Comparison of ENCODE assay signal across 8 cellular contexts in genomic region chr11:69101100-69101791, GRCh38. TPM values are rescaled to one million over a fixed set of nuclear protein-coding genes. Genes with fewer than 3 reads are reported as not detected.
DNase-seq lines count a peak whose midpoint lies in the region; FAIRE-seq and TF ChIP-seq lines count a peak whose summit lies in the region.

No MANE protein-coding gene starts in this region.

- no peaks in the 10 kb centered on the region for H3K9me1 ChIP-seq in keratinocyte (ENCODE audit: control insufficient read depth, extremely low read depth, insufficient read depth, low read length)

- no peaks in the 10 kb centered on the region for H3K27me3 Mint-ChIP-seq in MCF 10A (ENCODE audit: insufficient read depth, unreplicated experiment)

- no peaks in the 10 kb centered on the region for H3K36me3 ChIP-seq in keratinocyte (ENCODE audit: control insufficient read depth in 2 of 2, extremely low read depth in 1 of 2, insufficient read depth in 2 of 2, low read length in 2 of 2)

- H3K4me3 ChIP-seq in AG09309 (ENCODE audit: control insufficient read depth, low read depth, low read length), result no peak overlapping the region
- no peak overlapping the region for H3K4me3 ChIP-seq in WI38 (ENCODE audit: low read depth, low read length)
- H3K4me3 ChIP-seq in keratinocyte (ENCODE audit: control insufficient read depth in 2 of 3, extremely low read depth in 1 of 3, insufficient read depth in 2 of 3, low read depth in 1 of 3, low read length in 3 of 3), result no peak overlapping the region

- dilution Hi-C loops in keratinocyte (cut with MboI; ENCODE audit: extremely low pct_ligation_motif_present, low sequenced_read_pairs), result loop anchor here (25.0 kb wide), 1 partner anchor 136 kb away; no protein-coding TSS in a partner anchor

- peaks cover 6% of the 10 kb centered on the region for H3K4me1 Mint-ChIP-seq in MCF 10A (ENCODE audit: insufficient read depth, unreplicated experiment)

- H3K79me2 ChIP-seq in keratinocyte (ENCODE audit: control insufficient read depth, insufficient read depth, low read length), result no peaks in the 10 kb centered on the region

- H3K27ac ChIP-seq in keratinocyte (ENCODE audit: control insufficient read depth, insufficient read depth, low read length), result no peak overlapping the region

- peak; percentile 61 for FAIRE-seq in keratinocyte (lab: Jason Lieb, UNC)

- peaks cover 4% of the 10 kb centered on the region for H3K36me3 Mint-ChIP-seq in MCF 10A (ENCODE audit: insufficient read depth, unreplicated experiment)

- DNase-seq in AG09309 (ENCODE audit: low read depth), result no peak
- DNase-seq in GM19238 (ENCODE audit: insufficient read length, low spot score), result peak; percentile 87
- peak; percentile 13 for DNase-seq in NCI-H1417 treated with DMSO at 0.1 percent for 48 hours (lab: John Stamatoyannopoulos, UW)
- DNase-seq in MCF 10A (ENCODE audit: unreplicated experiment), result peak; percentile 94
- no peak for DNase-seq in keratinocyte (ENCODE audit: low read depth, low spot score)
- DNase-seq in stimulated activated CD4-positive, alpha-beta T cell treated with anti-CD3 and anti-CD28 coated beads, Interleukin-1b, Interleukin-23, amount 100 ng/mL, for 24 hours (ENCODE audit: low read depth in 4 of 4, low spot score in 1 of 4), result peak; percentile 53 to 72 (median 66)
- DNase-seq in NCI-H1048 (lab: John Stamatoyannopoulos, UW), result no peak

- no TSS peak for BruUV-seq in MCF 10A (replicated peaks; lab: Mats Ljungman, UMichigan)

- H3K9me3 Mint-ChIP-seq in MCF 10A (ENCODE audit: unreplicated experiment), result no peaks in the 10 kb centered on the region

- CTCF ChIA-PET in MCF 10A (lab: Yijun Ruan, JAX), result interaction anchor here (0.5 to 6.7 kb wide), 31 partner anchors 10 to 1094 kb away, joined by 3 to 87 read pairs (median 3); partner anchors contain the start of gene CCND1

- H3K4me1 ChIP-seq in keratinocyte (ENCODE audit: control insufficient read depth, extremely low read depth, insufficient read depth, low read length), result no peaks in the 10 kb centered on the region

- peaks cover 11% of the 10 kb centered on the region for H3K27me3 ChIP-seq in keratinocyte (ENCODE audit: control insufficient read depth, extremely low read depth, insufficient read depth, low read length)

- intact Hi-C loops in MCF 10A (cut with micrococcal nuclease), result loop anchor here (1.0 to 2.0 kb wide), 3 partner anchors 196 to 569 kb away; no protein-coding TSS in a partner anchor

- TF ChIP-seq CTCF in AG09309 (IDR thresholded peaks at IDR 0.05; ENCODE audit: control insufficient read depth, insufficient read depth, low read depth, low read length, missing control alignments) (peak; percentile 100), WI38 (IDR thresholded peaks at IDR 0.05; ENCODE audit: low read depth, low read length) (peak; percentile 98), MCF 10A (IDR thresholded peaks at IDR 0.05; ENCODE audit: unreplicated experiment) (peak; percentile 100), keratinocyte (optimal IDR thresholded peaks at IDR 0.05 in 1 of 3, IDR thresholded peaks at IDR 0.05 in 1 of 3, conservative IDR thresholded peaks at IDR 0.05 in 1 of 3; ENCODE audit: extremely low read depth in 1 of 3, insufficient read depth in 2 of 3, low read length in 3 of 3) (peak; percentile 98 to 100 (median 100))

- H2AFZ ChIP-seq in keratinocyte (ENCODE audit: control insufficient read depth, low read length), result no peak overlapping the region

- no peak overlapping the region for H3K4me2 ChIP-seq in keratinocyte (ENCODE audit: control insufficient read depth, extremely low read depth, insufficient read depth, low read depth, low read length)

- no peak overlapping the region for H3K4me3 Mint-ChIP-seq in MCF 10A (ENCODE audit: unreplicated experiment)

- no peaks in the 10 kb centered on the region for H3K9me3 ChIP-seq in keratinocyte (ENCODE audit: control insufficient read depth, low read depth, low read length)

- H3K9ac ChIP-seq in keratinocyte (ENCODE audit: control insufficient read depth, extremely low read depth, insufficient read depth, low read length), result no peak overlapping the region

- POLR2A ChIA-PET in MCF 10A (lab: Yijun Ruan, JAX), result interaction anchor here (0.5 to 3.3 kb wide), 10 partner anchors 43 to 574 kb away, joined by 3 to 32 read pairs (median 3); partner anchors contain the start of gene LTO1

- peak overlapping the region; percentile 42 for H3K27ac Mint-ChIP-seq in MCF 10A (ENCODE audit: low read depth, unreplicated experiment)

- H4K20me1 ChIP-seq in keratinocyte (ENCODE audit: control insufficient read depth, extremely low read depth, insufficient read depth, low read length), result no peaks in the 10 kb centered on the region

RNA-seq across cellular contexts. Expression of gene TPCN2, which starts 52.5 kb away (rescaled TPM):
- total RNA-seq in MCF 10A (2022), result 16.3 and 19.2 TPM in 2 replicates
- polyA plus RNA-seq in keratinocyte, result 7.7 to 12.0 TPM (median 10.0 TPM) in 3 replicates
- 1.6 TPM for polyA plus RNA-seq in keratinocyte (2011; ENCODE audit: low read depth)
- polyA plus RNA-seq in keratinocyte (2011; cell fraction: cytosol; rRNA removed), result 3.9 and 5.0 TPM in 2 replicates
- 33.4 and 36.4 TPM in 2 replicates for polyA plus RNA-seq in keratinocyte (2011; cell fraction: nucleus; rRNA removed)
- 4.0 and 9.5 TPM in 2 replicates for polyA plus RNA-seq in keratinocyte (2012; ENCODE audit: low replicate concordance)
- polyA minus RNA-seq in keratinocyte, result 8.8 to 21.3 TPM (median 15.6 TPM) in 3 replicates
- 7.3 TPM for polyA minus RNA-seq in keratinocyte (2011; cell fraction: cytosol; rRNA and poly(A)+ RNA removed)
- 26.0 and 29.0 TPM in 2 replicates for polyA minus RNA-seq in keratinocyte (2011; cell fraction: nucleus; rRNA and poly(A)+ RNA removed)

RNA-seq across cellular contexts. Expression of gene SMIM38, which starts 54.5 kb away (rescaled TPM):
- total RNA-seq in MCF 10A (2022), result not detected in 2 replicates
- not detected in 3 replicates for polyA plus RNA-seq in keratinocyte
- polyA plus RNA-seq in keratinocyte (2011; ENCODE audit: low read depth), result 0.16 TPM
- polyA plus RNA-seq in keratinocyte (2011; cell fraction: cytosol; rRNA removed), result not detected in 2 replicates
- 0.04 and 0.07 TPM in 2 replicates for polyA plus RNA-seq in keratinocyte (2011; cell fraction: nucleus; rRNA removed)
- polyA plus RNA-seq in keratinocyte (2012; ENCODE audit: low replicate concordance), result 0.20 TPM in 1 of 2 replicates, not detected in the other
- polyA minus RNA-seq in keratinocyte, result not detected in 3 replicates
- not detected for polyA minus RNA-seq in keratinocyte (2011; cell fraction: cytosol; rRNA and poly(A)+ RNA removed)
- polyA minus RNA-seq in keratinocyte (2011; cell fraction: nucleus; rRNA and poly(A)+ RNA removed), result not detected in 2 replicates

Comparison
In these comparisons a context has a peak if more than half of its experiments do, and no peak if none do; other contexts are left out.
1. DNase-seq: peak in GM19238 (single experiment), NCI-H1417 treated with DMSO at 0.1 percent for 48 hours (single experiment), MCF 10A (single experiment) and stimulated activated CD4-positive, alpha-beta T cell treated with anti-CD3 and anti-CD28 coated beads, Interleukin-1b, Interleukin-23, amount 100 ng/mL, for 24 hours (4 of 4); none in AG09309 (single experiment), keratinocyte (single experiment) and NCI-H1048 (single experiment).
2. Peak in every context shown above with its lines, with median percentiles within 50 percentile points of each other: CTCF ChIP-seq.